ENCODE assay signal across 11 cellular contexts in the genomic region with DNA sequence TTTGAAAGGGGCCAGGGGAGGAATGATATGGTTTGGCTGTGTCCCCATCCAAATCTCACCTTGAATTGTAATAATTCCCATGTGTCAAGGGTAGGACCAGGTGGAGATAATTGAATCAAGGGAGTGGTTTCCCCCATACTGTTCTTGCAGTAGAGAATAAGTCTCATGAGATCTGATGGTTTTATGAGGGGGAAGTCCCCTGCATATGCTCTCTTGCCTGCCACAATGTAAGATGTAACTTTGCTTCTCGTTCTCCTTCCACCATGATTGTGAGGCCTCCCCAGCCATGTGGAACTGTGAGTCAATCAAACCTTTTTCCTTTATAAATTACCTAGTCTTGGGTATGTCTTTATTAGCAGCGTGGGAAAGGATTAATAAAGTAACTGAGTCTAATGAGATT. TPM values are rescaled to one million over a fixed set of nuclear protein-coding genes. Genes with fewer than 3 reads are reported as not detected.
"Had no signal": no experiment of that assay in that cellular context is flagged by ENCODE, and none has a peak within 500 bp of the region (broad histone marks: within the 10 kb centered on the region; RNA-seq: fewer than 3 reads in every experiment).

No MANE protein-coding gene starts in this region.

RNA-seq across cellular contexts. Expression of gene HAPLN1, which starts 15.5 kb away (rescaled TPM):
- total RNA-seq: naive thymus-derived CD8-positive, alpha-beta T cell; natural killer cell; natural killer cell treated with Interleukin-12 subunit alpha and Interleukin-12 subunit beta and Interleukin-15 and Interleukin-18, amount 100 ng/mL, for 72 hours; omental fat pad; ovary; pancreas; psoas muscle; pulmonary artery endothelial cell; renal cortical epithelial cell; sciatic nerve; spleen had no signal
- polyA plus RNA-seq: naive thymus-derived CD8-positive, alpha-beta T cell; psoas muscle; spleen had no signal
